2 cellular contexts compared by ENCODE assay signal in genomic region chr2:240520974-240521350, GRCh38.
TF ChIP-seq lines count a peak whose summit lies in the region.

No MANE protein-coding gene starts in this region.

TF ChIP-seq in GM23338, 12 proteins besides CTCF, POLR2A, EP300 and RAD21 (continued from another document):
- TF ChIP-seq ZNF462 (CRISPR knock-in tag; IDR thresholded peaks at IDR 0.05) = no peak
- TF ChIP-seq EZH2 (IDR thresholded peaks at IDR 0.05; ENCODE audit: low read depth, unreplicated experiment) = no peak
- no peak for TF ChIP-seq POLR2AphosphoS5 (IDR thresholded peaks at IDR 0.05; ENCODE audit: low read depth)
- TF ChIP-seq NANOG (IDR thresholded peaks at IDR 0.05; ENCODE audit: borderline replicate concordance) = no peak
- no peak for TF ChIP-seq REST (IDR thresholded peaks at IDR 0.05; ENCODE audit: unreplicated experiment)

TF ChIP-seq in WTC11, 78 proteins besides CTCF, POLR2A, EP300 and RAD21 (continued from another document):
- TF ChIP-seq AR (CRISPR knock-in tag; IDR thresholded peaks at IDR 0.05) = no peak
- no peak for TF ChIP-seq RELA (CRISPR knock-in tag; IDR thresholded peaks at IDR 0.05; ENCODE audit: borderline replicate concordance)
- TF ChIP-seq NFYB (CRISPR knock-in tag; conservative IDR thresholded peaks at IDR 0.05; ENCODE audit: low read depth) = no peak
- no peak for TF ChIP-seq ZNF138 (CRISPR knock-in tag; conservative IDR thresholded peaks at IDR 0.05)
